Comparison of ENCODE assay signal across 1 cellular context in genomic region chr9:120580591-120580896, GRCh38.
TF ChIP-seq lines count a peak whose summit lies in the region.

No MANE protein-coding gene starts in this region.

TF ChIP-seq in IMR-90, 13 proteins besides CTCF, POLR2A, EP300 and RAD21 (continued from another document):
- no peak for TF ChIP-seq ELK1 (IDR thresholded peaks at IDR 0.05; ENCODE audit: borderline replicate concordance, low read depth, low read length)
- no peak for TF ChIP-seq MAZ (IDR thresholded peaks at IDR 0.05; ENCODE audit: borderline replicate concordance, low read depth, low read length)
- TF ChIP-seq NFE2L2 (IDR thresholded peaks at IDR 0.05; ENCODE audit: low read depth, low read length), result no peak
- no peak for TF ChIP-seq RCOR1 (IDR thresholded peaks at IDR 0.05; ENCODE audit: insufficient replicate concordance, low read length)
- no peak for TF ChIP-seq BHLHE40 (IDR thresholded peaks at IDR 0.05; ENCODE audit: low read depth, low read length)
